1 cellular context compared by ENCODE assay signal in genomic region chr19:29941828-29942403, GRCh38.
TF ChIP-seq lines count a peak whose summit lies in the region.

URI1 (plus strand) TSS chr19:29942239; CDS start chr19:29942548, 309 bp downstream.

TF ChIP-seq in K562, 482 proteins besides CTCF, POLR2A, EP300 and RAD21 (continued from another document and continues in another):
- TF ChIP-seq ZBTB2 (IDR thresholded peaks at IDR 0.05) = no peak
- TF ChIP-seq SAP30 (IDR thresholded peaks at IDR 0.05; ENCODE audit: borderline replicate concordance, insufficient read depth, low read depth, low read length, poor library complexity, severe bottlenecking) = peak; percentile 16
- no peak for TF ChIP-seq ZNF668 (CRISPR knock-in tag; IDR thresholded peaks at IDR 0.05)
- peak; percentile 76 for TF ChIP-seq TBP (optimal IDR thresholded peaks at IDR 0.05; ENCODE audit: low read depth, low read length)
- no peak for TF ChIP-seq SAFB2 (IDR thresholded peaks at IDR 0.05; ENCODE audit: borderline replicate concordance, low read depth, low read length, severe bottlenecking)
- TF ChIP-seq DMBX1 (CRISPR knock-in tag; IDR thresholded peaks at IDR 0.05; ENCODE audit: borderline replicate concordance) = no peak
- TF ChIP-seq FOXA1 (IDR thresholded peaks at IDR 0.05; ENCODE audit: borderline replicate concordance) = no peak
- TF ChIP-seq ZBTB33 (CRISPR knock-in tag; IDR thresholded peaks at IDR 0.05) = 0 out of 2 replicates have a peak, but pooled peaks have one; percentile 47
- TF ChIP-seq E2F4 (CRISPR knock-in tag; IDR thresholded peaks at IDR 0.05; ENCODE audit: low read depth) = no peak
- TF ChIP-seq NR2C2 (CRISPR knock-in tag; IDR thresholded peaks at IDR 0.05) = no peak
- no peak for TF ChIP-seq NR2C2 (tag; IDR thresholded peaks at IDR 0.05)
- TF ChIP-seq POLR2AphosphoS2 (IDR thresholded peaks at IDR 0.05; ENCODE audit: low read length) = no peak
- no peak for TF ChIP-seq CEBPB (tag; IDR thresholded peaks at IDR 0.05)
- no peak for TF ChIP-seq KAT2B (IDR thresholded peaks at IDR 0.05; ENCODE audit: low read depth, low read length)
- TF ChIP-seq CGGBP1 (CRISPR knock-in tag; IDR thresholded peaks at IDR 0.05) = no peak
- no peak for TF ChIP-seq POLR3G (IDR thresholded peaks at IDR 0.05; ENCODE audit: extremely low read depth, insufficient read length, insufficient replicate concordance)
- TF ChIP-seq GMEB1 (CRISPR knock-in tag; IDR thresholded peaks at IDR 0.05) = peak; percentile 77
- TF ChIP-seq CBFA2T3 (IDR thresholded peaks at IDR 0.05) = no peak
- no peak for TF ChIP-seq MEIS2 (IDR thresholded peaks at IDR 0.05; ENCODE audit: partially characterized antibody)
- TF ChIP-seq CC2D1A (IDR thresholded peaks at IDR 0.05) = no peak
- TF ChIP-seq ZNF398 (CRISPR knock-in tag; IDR thresholded peaks at IDR 0.05) = no peak
- no peak for TF ChIP-seq ZFP91 (CRISPR knock-in tag; IDR thresholded peaks at IDR 0.05)
- TF ChIP-seq U2AF2 (optimal IDR thresholded peaks at IDR 0.05; ENCODE audit: low read depth, low read length) = no peak
- TF ChIP-seq ELK3 (CRISPR knock-in tag; IDR thresholded peaks at IDR 0.05) = no peak
- TF ChIP-seq DLX4 (CRISPR knock-in tag; IDR thresholded peaks at IDR 0.05) = no peak
- TF ChIP-seq ZNF584 (CRISPR knock-in tag; IDR thresholded peaks at IDR 0.05; ENCODE audit: low read depth) = no peak
- TF ChIP-seq HSF4 (CRISPR knock-in tag; IDR thresholded peaks at IDR 0.05; ENCODE audit: borderline replicate concordance) = no peak
- TF ChIP-seq MTA2 (IDR thresholded peaks at IDR 0.05; ENCODE audit: low read depth) = no peak
- no peak for TF ChIP-seq FOXO4 (CRISPR knock-in tag; IDR thresholded peaks at IDR 0.05)
- TF ChIP-seq ZNF354B (CRISPR knock-in tag; IDR thresholded peaks at IDR 0.05) = no peak
- TF ChIP-seq SMARCB1 (IDR thresholded peaks at IDR 0.05; ENCODE audit: insufficient read length, low read depth) = no peak
- no peak for TF ChIP-seq SNAPC5 (CRISPR knock-in tag; IDR thresholded peaks at IDR 0.05)
- no peak for TF ChIP-seq ZNF311 (CRISPR knock-in tag; IDR thresholded peaks at IDR 0.05)
- no peak for TF ChIP-seq DACH1 (IDR thresholded peaks at IDR 0.05; ENCODE audit: partially characterized antibody)
- peak; percentile 79 to 84 for TF ChIP-seq MNT (conservative IDR thresholded peaks at IDR 0.05)
- TF ChIP-seq THRAP3 (IDR thresholded peaks at IDR 0.05; ENCODE audit: borderline replicate concordance) = no peak
- TF ChIP-seq TCF7 (IDR thresholded peaks at IDR 0.05; ENCODE audit: borderline replicate concordance) = no peak
- peak; percentile 86 for TF ChIP-seq RBFOX2 (IDR thresholded peaks at IDR 0.05; ENCODE audit: low read depth, low read length)
- no peak for TF ChIP-seq HEY1 (CRISPR knock-in tag; IDR thresholded peaks at IDR 0.05; ENCODE audit: borderline replicate concordance)
- TF ChIP-seq NFATC3 (IDR thresholded peaks at IDR 0.05) = no peak
- TF ChIP-seq FOXP1 (CRISPR knock-in tag; IDR thresholded peaks at IDR 0.05) = no peak
- no peak for TF ChIP-seq NFE2L1 (tag; IDR thresholded peaks at IDR 0.05; ENCODE audit: borderline replicate concordance, low read depth)
- TF ChIP-seq BACH1 (tag; IDR thresholded peaks at IDR 0.05) = no peak
- TF ChIP-seq EWSR1 (IDR thresholded peaks at IDR 0.05; ENCODE audit: borderline replicate concordance, low read depth, partially characterized antibody) = no peak
- no peak for TF ChIP-seq NFIX (CRISPR knock-in tag; IDR thresholded peaks at IDR 0.05; ENCODE audit: low read depth)
- peak in 1 of 2 experiments; percentile 68; a peak in 1 of 4 replicates for TF ChIP-seq ZNF639 (CRISPR knock-in tag; conservative IDR thresholded peaks at IDR 0.05 in 1 of 2, IDR thresholded peaks at IDR 0.05 in 1 of 2)
- no peak for TF ChIP-seq PHB2 (IDR thresholded peaks at IDR 0.05; ENCODE audit: low read depth)
- no peak for TF ChIP-seq ESRRB (CRISPR knock-in tag; IDR thresholded peaks at IDR 0.05; ENCODE audit: borderline replicate concordance)
- no peak for TF ChIP-seq ZBTB34 (CRISPR knock-in tag; IDR thresholded peaks at IDR 0.05)
